Comparison of ENCODE assay signal across 13 cellular contexts in genomic region chr14:34046799-34047520, GRCh38.
"Had no signal": no experiment of that assay in that cellular context is flagged by ENCODE, and none has a peak within 500 bp of the region (broad histone marks: within the 10 kb centered on the region; RNA-seq: fewer than 3 reads in every experiment).

No MANE protein-coding gene starts in this region.

- ATAC-seq: mucosa of descending colon; naive thymus-derived CD8-positive, alpha-beta T cell; right cardiac atrium; stimulated activated effector memory CD8-positive, alpha-beta T cell treated with anti-CD3 and anti-CD28 coated beads, Interleukin-12 subunit alpha, Interleukin-12 subunit beta, amount 100 ng/mL, for 72 hours had no signal

- H3K36me3 Mint-ChIP-seq: naive thymus-derived CD8-positive, alpha-beta T cell had no signal

- H3K27me3 ChIP-seq: ascending aorta, transverse colon had no signal

- H3K9me3 Mint-ChIP-seq: endodermal cell had no signal

- H3K27ac Mint-ChIP-seq: endodermal cell; progenitor cell of endocrine pancreas; stimulated activated effector memory CD8-positive, alpha-beta T cell treated with anti-CD3 and anti-CD28 coated beads, Interleukin-12 subunit alpha, Interleukin-12 subunit beta, amount 100 ng/mL, for 72 hours had no signal

- H3K27ac ChIP-seq: ascending aorta, transverse colon had no signal

- H3K36me3 ChIP-seq: ascending aorta, transverse colon had no signal

- H3K4me3 ChIP-seq: ascending aorta, mucosa of descending colon, transverse colon had no signal

- DNase-seq: activated CD4-positive, alpha-beta T cell treated with anti-CD3 and anti-CD28 coated beads for 48 hours; endodermal cell; mammary epithelial cell; mucosa of descending colon; nucleus accumbens; right cardiac atrium; T-helper 9 cell; transverse colon had no signal

- H3K4me1 ChIP-seq: ascending aorta had no signal

- H3K27me3 Mint-ChIP-seq: naive thymus-derived CD8-positive, alpha-beta T cell had no signal

- H3K4me3 Mint-ChIP-seq: endodermal cell; stimulated activated effector memory CD8-positive, alpha-beta T cell treated with anti-CD3 and anti-CD28 coated beads, Interleukin-12 subunit alpha, Interleukin-12 subunit beta, amount 100 ng/mL, for 72 hours had no signal

- FAIRE-seq: bronchial epithelial cell had no signal

- H3K9me3 ChIP-seq: ascending aorta, mucosa of descending colon, transverse colon had no signal
